ENCODE assay signal across 11 cellular contexts in genomic region chr1:171295418-171295817, GRCh38. TPM values are rescaled to one million over a fixed set of nuclear protein-coding genes. Genes with fewer than 3 reads are reported as not detected.
DNase-seq lines count a peak whose midpoint lies in the region; ATAC-seq, FAIRE-seq and TF ChIP-seq lines count a peak whose summit lies in the region.
"Not testable (repeated sequence)": the region's sequence is repeated elsewhere in the genome, so short reads cannot be mapped to it uniquely, and the experiment has no call there.
"Had no signal": no experiment of that assay in that cellular context is flagged by ENCODE, and none has a peak within 500 bp of the region (broad histone marks: within the 10 kb centered on the region; RNA-seq: fewer than 3 reads in every experiment).

No MANE protein-coding gene starts in this region.

- H3K23me2 ChIP-seq in H1 (ENCODE audit: low read depth, low read length) = not testable (repeated sequence)

- not testable (repeated sequence) for H3K9me2 ChIP-seq in GM23338 (ENCODE audit: insufficient read depth)

- not testable (repeated sequence) for H3K4me2 ChIP-seq in GM23338; H1 (ENCODE audit: insufficient read depth in 1 of 2, low read depth in 2 of 2, low read length in 2 of 2); mesenchymal stem cell (ENCODE audit: low read length, poor library complexity, severe bottlenecking)

- not testable (repeated sequence) for H3K79me2 ChIP-seq in GM23338 (replicated peaks; ENCODE audit: insufficient read depth); H1 (ENCODE audit: control insufficient read depth in 1 of 2, insufficient read depth in 2 of 2, low read length in 2 of 2)

- TF ChIP-seq EP300 in H1 (IDR thresholded peaks at IDR 0.05; ENCODE audit: borderline replicate concordance in 1 of 2, low read depth in 2 of 2, low read length in 2 of 2); suprapubic skin (IDR thresholded peaks at IDR 0.05): not testable (repeated sequence)

- H3K4me1 Mint-ChIP-seq in GM23338 (peaks cover 56% of the 10 kb centered on the region), WTC11 (peaks cover 60% of the 10 kb centered on the region)

- peak overlapping the region; percentile 38; the same call in 1 of the 2 replicates for H2BK5ac ChIP-seq in H1 (ENCODE audit: low read depth, low read length)
- not testable (repeated sequence) for H2BK5ac ChIP-seq in mesenchymal stem cell (ENCODE audit: low read depth, low read length, poor library complexity, severe bottlenecking)

- not testable (repeated sequence) for H3K79me1 ChIP-seq in H1 (ENCODE audit: low read depth, low read length); mesenchymal stem cell (replicated peaks; ENCODE audit: low read length, poor library complexity, severe bottlenecking)

- POLR2A ChIA-PET in WTC11 (lab: Charles Lee) = not testable (repeated sequence)
- POLR2A ChIA-PET in H1 (lab: Charles Lee; ENCODE audit: partially characterized antibody) = interaction anchor here (1.0 kb wide), 1 partner anchor 17 kb away, joined by 3 read pairs; no protein-coding TSS in a partner anchor

- not testable (repeated sequence) for H4K20me1 ChIP-seq in GM23338 (replicated peaks; ENCODE audit: insufficient read depth); H1 (replicated peaks in 1 of 2; ENCODE audit: control insufficient read depth in 1 of 2, insufficient read depth in 2 of 2, low read length in 2 of 2)

- H3K27ac Mint-ChIP-seq in GM23338 (peak overlapping the region; percentile 33; the same call in 1 of the 2 replicates), WTC11 (peak overlapping the region; percentile 80)

- TF ChIP-seq POLR2A in H1 (IDR thresholded peaks at IDR 0.05; ENCODE audit: control extremely low read depth in 1 of 2, low read depth in 2 of 2, low read length in 2 of 2); suprapubic skin (IDR thresholded peaks at IDR 0.05): not testable (repeated sequence)

- H4K5ac ChIP-seq in H1 (ENCODE audit: insufficient read length, low read depth, low read length) = not testable (repeated sequence)

- not testable (repeated sequence) for H2BK15ac ChIP-seq in H1 (ENCODE audit: low read length); mesenchymal stem cell (ENCODE audit: low read depth, poor library complexity, severe bottlenecking)

- not testable (repeated sequence) for H3K14ac ChIP-seq in H1 (ENCODE audit: insufficient read length); mesenchymal stem cell (ENCODE audit: low read length in 2 of 2)

- not testable (repeated sequence) for H2BK120ac ChIP-seq in H1 (replicated peaks; ENCODE audit: low read depth, low read length); mesenchymal stem cell (ENCODE audit: low read depth, low read length)

- not testable (repeated sequence) for H3F3A ChIP-seq in GM23338 (replicated peaks; ENCODE audit: low read depth)

- H3K4me1 ChIP-seq in GM23338 (ENCODE audit: insufficient read depth) (peaks cover 51% of the 10 kb centered on the region), H1 (replicated peaks in 1 of 4; ENCODE audit: control insufficient read depth in 3 of 4, insufficient read depth in 4 of 4, low read length in 3 of 4) (peaks cover 5 to 30% (median 16%) of the 10 kb centered on the region in 4 experiments; a peak in 6 of 7 replicates)
- H3K4me1 ChIP-seq in mesenchymal stem cell (ENCODE audit: control insufficient read depth, insufficient read depth, low read depth, low read length); suprapubic skin: not testable (repeated sequence)

- TF ChIP-seq RAD21 in H1 (IDR thresholded peaks at IDR 0.05 in 1 of 2, conservative IDR thresholded peaks at IDR 0.05 in 1 of 2; ENCODE audit: low read depth in 2 of 2, low read length in 2 of 2) = not testable (repeated sequence)

- not testable (repeated sequence) for TF ChIP-seq CTCF in AG09319 (IDR thresholded peaks at IDR 0.05; ENCODE audit: low read depth, low read length); GM23338 (conservative IDR thresholded peaks at IDR 0.05; ENCODE audit: low read depth in 2 of 2); WTC11 (IDR thresholded peaks at IDR 0.05); H1 (IDR thresholded peaks at IDR 0.05; ENCODE audit: control extremely low read depth in 1 of 3, insufficient read depth in 1 of 3, low read depth in 1 of 3, low read length in 3 of 3); suprapubic skin (IDR thresholded peaks at IDR 0.05)

- H4K91ac ChIP-seq in H1 (replicated peaks; ENCODE audit: insufficient read length, low read length); mesenchymal stem cell (ENCODE audit: low read length): not testable (repeated sequence)

- ATAC-seq in GM23338, WTC11: not testable (repeated sequence)

- not testable (repeated sequence) for H3K4me3 Mint-ChIP-seq in GM23338, WTC11

- H3K4ac ChIP-seq in H1 (replicated peaks; ENCODE audit: insufficient read length, low read depth, low read length); mesenchymal stem cell (ENCODE audit: low read depth in 1 of 2, low read length in 2 of 2): not testable (repeated sequence)

- not testable (repeated sequence) for H3K9ac ChIP-seq in H1 (replicated peaks in 1 of 4; ENCODE audit: extremely low read depth in 1 of 4, low read depth in 3 of 4, low read length in 3 of 4)
- H3K9ac ChIP-seq in mesenchymal stem cell (ENCODE audit: low read length) = peak overlapping the region; percentile 49

- not testable (repeated sequence) for H2BK12ac ChIP-seq in H1 (ENCODE audit: low read depth, low read length); mesenchymal stem cell (ENCODE audit: low read length in 2 of 2)

- not testable (repeated sequence) for H3K36me3 ChIP-seq in GM23338 (ENCODE audit: insufficient read depth); H1 (ENCODE audit: control insufficient read depth in 2 of 4, insufficient read depth in 4 of 4, low read length in 3 of 4); mesenchymal stem cell (ENCODE audit: control insufficient read depth in 1 of 2, insufficient read depth in 2 of 2, low read depth in 1 of 2, low read length in 2 of 2); suprapubic skin

- H2AK5ac ChIP-seq in H1 (ENCODE audit: low read depth, low read length); mesenchymal stem cell (ENCODE audit: low read length, severe bottlenecking): not testable (repeated sequence)

- H3K27ac ChIP-seq in GM23338 (ENCODE audit: low read depth); H1 (ENCODE audit: low read depth, low read length); mesenchymal stem cell (ENCODE audit: low read length, poor library complexity, severe bottlenecking): not testable (repeated sequence)
- peak overlapping the region; percentile 9 for H3K27ac ChIP-seq in suprapubic skin

- not testable (repeated sequence) for H3K56ac ChIP-seq in H1 (replicated peaks; ENCODE audit: insufficient read length, low read depth, low read length)

- CTCF ChIA-PET in WTC11 (lab: Charles Lee) = interaction anchor here (1.8 to 5.4 kb wide), 4 partner anchors 11 to 50 kb away, joined by 4 to 43 read pairs (median 5); partner anchors contain the start of gene FMO4
- CTCF ChIA-PET in H1 (lab: Charles Lee; ENCODE audit: partially characterized antibody) = interaction anchor here (0.7 to 6.0 kb wide), 10 partner anchors 9 to 109 kb away, joined by 3 to 45 read pairs (median 5); partner anchors contain the start of gene FMO4

- H3K9me3 ChIP-seq in H1 (ENCODE audit: insufficient read depth in 2 of 2, low read depth in 1 of 2, low read length in 1 of 2); suprapubic skin: not testable (repeated sequence)
- H3K9me3 ChIP-seq in mesenchymal stem cell (ENCODE audit: control insufficient read depth, low read length) = peaks cover 27% of the 10 kb centered on the region

- H3K4me3 ChIP-seq in GM23338; H1 (ENCODE audit: extremely low read depth in 1 of 4, insufficient read depth in 2 of 4, low read depth in 3 of 4, low read length in 4 of 4); suprapubic skin: not testable (repeated sequence)
- H3K4me3 ChIP-seq in mesenchymal stem cell (ENCODE audit: insufficient read depth in 1 of 2, low read depth in 1 of 2, low read length in 2 of 2) = peak overlapping the region in 1 of 2 experiments; percentile 2

- not testable (repeated sequence) for H3K23ac ChIP-seq in H1 (ENCODE audit: insufficient read length); mesenchymal stem cell (ENCODE audit: low read length in 2 of 2)

- H3K9me3 Mint-ChIP-seq in GM23338, WTC11: not testable (repeated sequence)

- H2AFZ ChIP-seq in GM23338 = peak overlapping the region; percentile 29; the same call in 1 of the 2 replicates
- H2AFZ ChIP-seq in H1 (ENCODE audit: low read length); mesenchymal stem cell (ENCODE audit: low read depth, low read length): not testable (repeated sequence)

- FAIRE-seq in H1 (lab: Jason Lieb, UNC) = not testable (repeated sequence)

- not testable (repeated sequence) for H3K36me3 Mint-ChIP-seq in GM23338 (ENCODE audit: low read depth); WTC11

- H3K27me3 Mint-ChIP-seq in GM23338 (ENCODE audit: insufficient read depth, low read depth, poor library complexity); WTC11 (ENCODE audit: low read depth): not testable (repeated sequence)

- H3K18ac ChIP-seq in H1 (ENCODE audit: extremely low read depth, low read length); mesenchymal stem cell (ENCODE audit: low read depth in 1 of 2, low read length in 2 of 2): not testable (repeated sequence)

- H2BK20ac ChIP-seq in H1 (ENCODE audit: low read length) = peak overlapping the region; percentile 91; the same call in 1 of the 2 replicates

- DNase-seq in AG09319 (ENCODE audit: extremely low read depth, low read depth) (peak; percentile 4), EL (peak; percentile 55), fibroblast of peridontal ligament (ENCODE audit: extremely low read depth) (peak; percentile 41), suprapubic skin (ENCODE audit: low spot score in 2 of 2) (peak in 1 of 2 donors; percentile 74)
- not testable (repeated sequence) for DNase-seq in GM23338 (ENCODE audit: low spot score); WTC11 (ENCODE audit: low spot score); H1 (ENCODE audit: low read depth in 1 of 2, low spot score in 2 of 2); mesenchymal stem cell

- 92% methylated on average over 9 of the region's 9 CpGs; no CpG with 5 or more reads in 1 of the 2 experiments for WGBS in H1 (ENCODE audit: extremely low coverage in 1 of 2, insufficient coverage in 1 of 2, insufficient read length in 1 of 2, insufficient replicate concordance in 2 of 2, low coverage in 1 of 2, low lambda C conversion rate in 2 of 2, missing lambda C conversion rate in 1 of 2), 2 experiments
- 78% methylated on average over 7 of the region's 9 CpGs for WGBS in mesenchymal stem cell
- WGBS in suprapubic skin = 58% methylated on average over 9 of the region's 9 CpGs

- not testable (repeated sequence) for H4K8ac ChIP-seq in H1 (ENCODE audit: extremely low read depth, insufficient read depth, low read length); mesenchymal stem cell (ENCODE audit: low read length)

- not testable (repeated sequence) for H3K27me3 ChIP-seq in GM23338 (ENCODE audit: insufficient read depth); H1 (replicated peaks in 1 of 4; ENCODE audit: control insufficient read depth in 3 of 4, extremely low read depth in 1 of 4, insufficient read depth in 3 of 4, low read length in 3 of 4); mesenchymal stem cell (ENCODE audit: control insufficient read depth in 1 of 2, insufficient read depth in 1 of 2, low read length in 2 of 2); suprapubic skin

RNA-seq across cellular contexts. Expression of gene FMO4, which starts 18.6 kb away (rescaled TPM):
- total RNA-seq in GM23338 (2014; rRNA removed; shearing (Covaris generic)) = 1.0 and 3.4 TPM in 2 replicates
- polyA plus RNA-seq in GM23338 (2016; fragmentation: Nextera tagmentation; extraction: Ambion mirVana) = 2.4 and 3.1 TPM in 2 replicates
- 1.8 to 3.8 TPM (median 3.6 TPM) in 3 replicates for total RNA-seq in WTC11 (2021)
- total RNA-seq in H1 (2021; fragmentation: NEBNext Ultra II Directional; extraction: Animal tissue kit (Norgen Biotek cat#: 25700)) = 2.2 and 2.3 TPM in 2 replicates
- 0.88 and 1.5 TPM in 2 replicates for polyA plus RNA-seq in H1 (2011; rRNA removed)
- polyA plus RNA-seq in H1 (2011; cell fraction: cytosol; rRNA removed) = 2.0 TPM
- polyA plus RNA-seq in H1 (2011; cell fraction: nucleus; rRNA removed) = 0.86 TPM
- polyA plus RNA-seq in H1 (2012, experiment 1 of 2) = 1.3 to 1.7 TPM (median 1.4 TPM) in 4 replicates
- 0.62 TPM for polyA plus RNA-seq in H1 (2012, experiment 2 of 2)
- polyA plus RNA-seq in H1 (2013, experiment 1 of 2) = 2.1 TPM
- 1.9 TPM for polyA plus RNA-seq in H1 (2013, experiment 2 of 2)
- polyA minus RNA-seq in H1 (2011; rRNA and poly(A)+ RNA removed) = 1.4 and 1.9 TPM in 2 replicates
- 2.1 TPM for polyA minus RNA-seq in H1 (2011; cell fraction: cytosol; rRNA and poly(A)+ RNA removed)
- polyA minus RNA-seq in H1 (2011; cell fraction: nucleus; rRNA and poly(A)+ RNA removed) = 3.4 TPM
- polyA plus RNA-seq in mesenchymal stem cell (2013, experiment 1 of 2) = 1.2 TPM
- polyA plus RNA-seq in mesenchymal stem cell (2013, experiment 2 of 2) = 1.1 TPM
- total RNA-seq in suprapubic skin = 1 to 10 TPM; 1.5 to 6.6 (median 2.7) TPM

RNA-seq across cellular contexts. Expression of gene FMO1, which starts 47.1 kb away (rescaled TPM):
- total RNA-seq in GM23338 (2014; rRNA removed; shearing (Covaris generic)) = not detected in 2 replicates
- 0.19 and 0.23 TPM in 2 replicates for polyA plus RNA-seq in GM23338 (2016; fragmentation: Nextera tagmentation; extraction: Ambion mirVana)
- total RNA-seq in WTC11 (2021) = 0.30 TPM in 1 of 3 replicates, not detected in the others
- 0.36 TPM in 1 of 2 replicates, not detected in the other for total RNA-seq in H1 (2021; fragmentation: NEBNext Ultra II Directional; extraction: Animal tissue kit (Norgen Biotek cat#: 25700))
- polyA plus RNA-seq in H1 (2011; rRNA removed) = 0.03 and 0.11 TPM in 2 replicates
- polyA plus RNA-seq in H1 (2011; cell fraction: cytosol; rRNA removed) = 0.13 TPM
- polyA plus RNA-seq in H1 (2011; cell fraction: nucleus; rRNA removed) = 0.77 TPM
- polyA plus RNA-seq in H1 (2012, experiment 1 of 2) = 0.11 to 0.27 TPM in 2 of 4 replicates, not detected in the others
- not detected for polyA plus RNA-seq in H1 (2012, experiment 2 of 2)
- polyA plus RNA-seq in H1 (2013, experiment 1 of 2) = 0.02 TPM
- polyA plus RNA-seq in H1 (2013, experiment 2 of 2) = 0.04 TPM
- 0.47 TPM in 1 of 2 replicates, not detected in the other for polyA minus RNA-seq in H1 (2011; rRNA and poly(A)+ RNA removed)
- polyA minus RNA-seq in H1 (2011; cell fraction: cytosol; rRNA and poly(A)+ RNA removed) = not detected
- not detected for polyA minus RNA-seq in H1 (2011; cell fraction: nucleus; rRNA and poly(A)+ RNA removed)
- not detected for polyA plus RNA-seq in mesenchymal stem cell (2013, experiment 1 of 2)
- polyA plus RNA-seq in mesenchymal stem cell (2013, experiment 2 of 2) = not detected
- 10 to 100 TPM in 3 of 4 donors, 1 to 10 TPM in 1; 3.1 to 15.5 (median 14.4) TPM for total RNA-seq in suprapubic skin
- total RNA-seq: Caco-2; CD8-positive, alpha-beta memory T cell; H4 had no signal
- polyA plus RNA-seq: CD8-positive, alpha-beta memory T cell had no signal
